Comparison of ENCODE assay signal across 6 cellular contexts in the genomic region with DNA sequence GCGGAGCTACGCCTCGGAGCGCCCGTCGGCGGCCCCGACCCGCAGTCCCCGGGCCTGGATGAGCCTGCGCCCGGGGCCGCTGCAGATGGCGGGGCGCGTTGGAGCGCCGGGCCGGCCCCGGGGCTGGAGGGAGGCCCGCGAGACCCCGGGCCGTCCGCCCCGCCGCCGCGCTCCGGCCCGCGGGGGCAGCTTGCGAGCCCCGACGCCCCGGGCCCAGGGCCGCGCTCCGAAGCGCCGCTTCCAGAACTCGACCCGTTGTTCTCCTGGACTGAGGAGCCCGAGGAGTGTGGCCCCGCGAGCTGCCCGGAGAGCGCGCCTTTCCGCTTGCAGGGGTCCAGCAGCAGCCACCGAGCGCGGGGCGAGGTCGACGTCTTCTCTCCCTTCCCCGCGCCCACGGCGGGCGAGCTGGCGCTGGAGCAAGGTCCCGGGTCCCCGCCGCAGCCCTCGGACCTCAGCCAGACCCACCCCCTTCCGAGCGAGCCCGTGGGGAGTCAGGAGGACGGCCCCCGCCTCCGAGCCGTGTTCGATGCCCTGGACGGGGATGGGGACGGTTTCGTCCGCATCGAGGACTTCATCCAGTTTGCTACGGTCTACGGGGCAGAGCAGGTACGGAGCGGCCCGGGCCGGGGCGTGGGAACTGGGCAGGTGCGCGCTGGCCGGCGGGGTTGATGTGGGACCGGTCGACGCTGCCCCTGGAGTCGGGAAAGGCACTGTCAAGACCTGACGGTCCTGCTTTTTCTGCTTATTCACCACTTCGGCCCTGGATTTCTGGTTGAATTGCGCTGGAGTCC. TPM values are rescaled to one million over a fixed set of nuclear protein-coding genes. Genes with fewer than 3 reads are reported as not detected.
DNase-seq lines count a peak whose midpoint lies in the region; ATAC-seq and TF ChIP-seq lines count a peak whose summit lies in the region.

No MANE protein-coding gene starts in this region.

- peak overlapping the region; percentile 52 for H3K27ac Mint-ChIP-seq in activated T-helper 1 cell treated with anti-CD3 and anti-CD28 coated beads, Interleukin-12 subunit alpha, Interleukin-12 subunit beta, Interleukin-2, Interleukin-4 antibody, amounts not matched to agents 30 ng/mL and 10 ng/mL and 1 ng/mL, durations not matched to agents 14 hours and 24 hours and 36 hours

- H4K8ac ChIP-seq in mesendoderm (ENCODE audit: low read depth, low read length): no peak overlapping the region

- H3K79me1 ChIP-seq in mesendoderm (ENCODE audit: low read length): peaks cover 16% of the 10 kb centered on the region

- no peak overlapping the region for H2BK5ac ChIP-seq in mesendoderm (ENCODE audit: low read length)

- no peaks in the 10 kb centered on the region for H3K9me3 ChIP-seq in cardiac muscle cell (ENCODE audit: low read depth)

- DNase-seq in cardiac muscle cell (ENCODE audit: low read depth in 1 of 2, low spot score in 1 of 2) (peak in 1 of 2 donors; percentile 30), Right ventricle myocardium superior (no peak), mesendoderm (peak; percentile 32)
- no peak for DNase-seq in activated T-helper 1 cell treated with anti-CD3 and anti-CD28 coated beads, Interleukin-12 subunit alpha, Interleukin-12 subunit beta, Interleukin-2, Interleukin-4 antibody, amounts not matched to agents 30 ng/mL and 10 ng/mL and 1 ng/mL, durations not matched to agents 14 hours and 24 hours and 36 hours (ENCODE audit: low spot score)
- no peak for DNase-seq in effector CD8-positive, alpha-beta T cell (lab: John Stamatoyannopoulos, UW)

- H3K36me3 Mint-ChIP-seq in activated T-helper 1 cell treated with anti-CD3 and anti-CD28 coated beads, Interleukin-12 subunit alpha, Interleukin-12 subunit beta, Interleukin-2, Interleukin-4 antibody, amounts not matched to agents 30 ng/mL and 10 ng/mL and 1 ng/mL, durations not matched to agents 14 hours and 24 hours and 36 hours (ENCODE audit: low read depth): peaks cover 6% of the 10 kb centered on the region

- peak overlapping the region; percentile 92 for H3K18ac ChIP-seq in mesendoderm (ENCODE audit: low read length)

- H3K9me3 Mint-ChIP-seq in activated T-helper 1 cell treated with anti-CD3 and anti-CD28 coated beads, Interleukin-12 subunit alpha, Interleukin-12 subunit beta, Interleukin-2, Interleukin-4 antibody, amounts not matched to agents 30 ng/mL and 10 ng/mL and 1 ng/mL, durations not matched to agents 14 hours and 24 hours and 36 hours: no peaks in the 10 kb centered on the region

- H3K27ac ChIP-seq in cardiac muscle cell: no peak overlapping the region
- no peak overlapping the region for H3K27ac ChIP-seq in mesendoderm (ENCODE audit: low read depth, low read length)

- no peak overlapping the region for H2BK15ac ChIP-seq in mesendoderm (replicated peaks; ENCODE audit: low read depth)

- peaks cover 22% of the 10 kb centered on the region for H3K27me3 ChIP-seq in cardiac muscle cell
- peaks cover 7% of the 10 kb centered on the region for H3K27me3 ChIP-seq in mesendoderm (ENCODE audit: insufficient read depth, low read length, poor library complexity)

- H3K23ac ChIP-seq in mesendoderm (ENCODE audit: low read length): peak overlapping the region; percentile 80

- peak overlapping the region; percentile 73 for H3K4me2 ChIP-seq in mesendoderm (ENCODE audit: low read length)

- H2BK120ac ChIP-seq in mesendoderm (ENCODE audit: low read depth, low read length): no peak overlapping the region

- WGBS in mesendoderm (ENCODE audit: extremely low coverage, insufficient coverage, low lambda C conversion rate): no CpG with 5 or more reads among the region's 97 CpGs

- H4K5ac ChIP-seq in mesendoderm (ENCODE audit: low read length): no peak overlapping the region

- peaks cover 11% of the 10 kb centered on the region for H3K27me3 Mint-ChIP-seq in activated T-helper 1 cell treated with anti-CD3 and anti-CD28 coated beads, Interleukin-12 subunit alpha, Interleukin-12 subunit beta, Interleukin-2, Interleukin-4 antibody, amounts not matched to agents 30 ng/mL and 10 ng/mL and 1 ng/mL, durations not matched to agents 14 hours and 24 hours and 36 hours (ENCODE audit: insufficient read depth)

- peak overlapping the region; percentile 84 for H3K56ac ChIP-seq in mesendoderm (ENCODE audit: low read length)

- H3K9ac ChIP-seq in mesendoderm (ENCODE audit: low read length): peak overlapping the region; percentile 65

- no peaks in the 10 kb centered on the region for H3K36me3 ChIP-seq in cardiac muscle cell
- no peaks in the 10 kb centered on the region for H3K36me3 ChIP-seq in mesendoderm (ENCODE audit: control insufficient read depth, insufficient read depth, low read length)

- no peak for ATAC-seq in Right ventricle myocardium superior (ENCODE audit: poor library complexity)
- ATAC-seq in HG03469 (IDR thresholded peaks at IDR 0.05; ENCODE audit: unreplicated experiment): no peak

- no peak overlapping the region for H2AK5ac ChIP-seq in mesendoderm (ENCODE audit: low read length)

- peaks cover 32% of the 10 kb centered on the region for H3K4me1 Mint-ChIP-seq in activated T-helper 1 cell treated with anti-CD3 and anti-CD28 coated beads, Interleukin-12 subunit alpha, Interleukin-12 subunit beta, Interleukin-2, Interleukin-4 antibody, amounts not matched to agents 30 ng/mL and 10 ng/mL and 1 ng/mL, durations not matched to agents 14 hours and 24 hours and 36 hours (ENCODE audit: low read depth)

- peaks cover 25% of the 10 kb centered on the region for H3K79me2 ChIP-seq in mesendoderm (ENCODE audit: control insufficient read depth, insufficient read depth, low read length)

- no peak for TF ChIP-seq CTCF in cardiac muscle cell (IDR thresholded peaks at IDR 0.05; ENCODE audit: low read depth, low read length)

- H3K4me3 Mint-ChIP-seq in activated T-helper 1 cell treated with anti-CD3 and anti-CD28 coated beads, Interleukin-12 subunit alpha, Interleukin-12 subunit beta, Interleukin-2, Interleukin-4 antibody, amounts not matched to agents 30 ng/mL and 10 ng/mL and 1 ng/mL, durations not matched to agents 14 hours and 24 hours and 36 hours: peak overlapping the region; percentile 82

- peak overlapping the region; percentile 75 for H3K4ac ChIP-seq in mesendoderm (ENCODE audit: low read depth, low read length)

- peak overlapping the region; percentile 85 for H3K4me3 ChIP-seq in cardiac muscle cell
- peak overlapping the region; percentile 45 for H3K4me3 ChIP-seq in mesendoderm (ENCODE audit: low read length)

- peaks cover 4% of the 10 kb centered on the region for H3K4me1 ChIP-seq in cardiac muscle cell (ENCODE audit: low read depth)
- H3K4me1 ChIP-seq in mesendoderm (ENCODE audit: control insufficient read depth, low read depth, low read length): no peaks in the 10 kb centered on the region

- intact Hi-C loops in Right ventricle myocardium superior (cut with DNase I): loop anchor here (10.0 kb wide), 1 partner anchor 98 kb away; the partner anchor contains the start of gene CAPN15
- intact Hi-C loops in activated T-helper 1 cell treated with anti-CD3 and anti-CD28 coated beads, Interleukin-12 subunit alpha, Interleukin-12 subunit beta, Interleukin-2, Interleukin-4 antibody, amounts not matched to agents 30 ng/mL and 10 ng/mL and 1 ng/mL, durations not matched to agents 14 hours and 24 hours and 36 hours (cut with micrococcal nuclease): no loop called here

RNA-seq across cellular contexts. Expression of gene RAB11FIP3, which starts 0.9 kb away (rescaled TPM):
- total RNA-seq in cardiac muscle cell: 61.8 and 77.1 TPM in 2 replicates
- 55.3 TPM in 2 replicates for polyA plus RNA-seq in cardiac muscle cell
- total RNA-seq in Right ventricle myocardium superior: 25.4 TPM
- total RNA-seq in activated T-helper 1 cell treated with anti-CD3 and anti-CD28 coated beads, Interleukin-12 subunit alpha, Interleukin-12 subunit beta, Interleukin-2, Interleukin-4 antibody, amounts not matched to agents 30 ng/mL and 10 ng/mL and 1 ng/mL, durations not matched to agents 14 hours and 24 hours and 36 hours: 41.4 and 47.5 TPM in 2 replicates
- polyA plus RNA-seq in mesendoderm (2013, experiment 1 of 2): 14.0 TPM
- 14.5 TPM for polyA plus RNA-seq in mesendoderm (2013, experiment 2 of 2)

RNA-seq across cellular contexts. Expression of gene DECR2, which starts 24.6 kb away (rescaled TPM):
- total RNA-seq in cardiac muscle cell (48.7 and 51.5 TPM in 2 replicates), Right ventricle myocardium superior (9.1 TPM)
- polyA plus RNA-seq in cardiac muscle cell: 49.5 and 50.0 TPM in 2 replicates
- total RNA-seq in activated T-helper 1 cell treated with anti-CD3 and anti-CD28 coated beads, Interleukin-12 subunit alpha, Interleukin-12 subunit beta, Interleukin-2, Interleukin-4 antibody, amounts not matched to agents 30 ng/mL and 10 ng/mL and 1 ng/mL, durations not matched to agents 14 hours and 24 hours and 36 hours: 18.0 and 20.1 TPM in 2 replicates
- 10.0 TPM for polyA plus RNA-seq in mesendoderm (2013, experiment 1 of 2)
- 9.9 TPM for polyA plus RNA-seq in mesendoderm (2013, experiment 2 of 2)

RNA-seq across cellular contexts. Expression of gene NME4, which starts 29.3 kb away (rescaled TPM):
- total RNA-seq in cardiac muscle cell: 352 and 452 TPM in 2 replicates
- 518 and 664 TPM in 2 replicates for polyA plus RNA-seq in cardiac muscle cell
- total RNA-seq in Right ventricle myocardium superior: 81.6 TPM
- total RNA-seq in activated T-helper 1 cell treated with anti-CD3 and anti-CD28 coated beads, Interleukin-12 subunit alpha, Interleukin-12 subunit beta, Interleukin-2, Interleukin-4 antibody, amounts not matched to agents 30 ng/mL and 10 ng/mL and 1 ng/mL, durations not matched to agents 14 hours and 24 hours and 36 hours: 57.2 and 58.7 TPM in 2 replicates
- polyA plus RNA-seq in mesendoderm (2013, experiment 1 of 2): 248 TPM
- 246 TPM for polyA plus RNA-seq in mesendoderm (2013, experiment 2 of 2)

RNA-seq across cellular contexts. Expression of gene PGAP6, which starts 44.5 kb away (rescaled TPM):
- total RNA-seq in cardiac muscle cell (135 and 167 TPM in 2 replicates), Right ventricle myocardium superior (28.1 TPM)
- 113 and 142 TPM in 2 replicates for polyA plus RNA-seq in cardiac muscle cell
- total RNA-seq in activated T-helper 1 cell treated with anti-CD3 and anti-CD28 coated beads, Interleukin-12 subunit alpha, Interleukin-12 subunit beta, Interleukin-2, Interleukin-4 antibody, amounts not matched to agents 30 ng/mL and 10 ng/mL and 1 ng/mL, durations not matched to agents 14 hours and 24 hours and 36 hours: 35.7 and 36.3 TPM in 2 replicates
- 41.6 TPM for polyA plus RNA-seq in mesendoderm (2013, experiment 1 of 2)
- 46.4 TPM for polyA plus RNA-seq in mesendoderm (2013, experiment 2 of 2)

RNA-seq across cellular contexts. Expression of gene MRPL28, which starts 56.0 kb away (rescaled TPM):
- total RNA-seq in cardiac muscle cell: 242 and 350 TPM in 2 replicates
- polyA plus RNA-seq in cardiac muscle cell: 234 and 290 TPM in 2 replicates
- total RNA-seq in Right ventricle myocardium superior: 79.6 TPM
- 110 and 115 TPM in 2 replicates for total RNA-seq in activated T-helper 1 cell treated with anti-CD3 and anti-CD28 coated beads, Interleukin-12 subunit alpha, Interleukin-12 subunit beta, Interleukin-2, Interleukin-4 antibody, amounts not matched to agents 30 ng/mL and 10 ng/mL and 1 ng/mL, durations not matched to agents 14 hours and 24 hours and 36 hours
- polyA plus RNA-seq in mesendoderm (2013, experiment 1 of 2): 85.5 TPM
- 86.9 TPM for polyA plus RNA-seq in mesendoderm (2013, experiment 2 of 2)
